ENCODE assay signal across 21 cellular contexts in the genomic region with DNA sequence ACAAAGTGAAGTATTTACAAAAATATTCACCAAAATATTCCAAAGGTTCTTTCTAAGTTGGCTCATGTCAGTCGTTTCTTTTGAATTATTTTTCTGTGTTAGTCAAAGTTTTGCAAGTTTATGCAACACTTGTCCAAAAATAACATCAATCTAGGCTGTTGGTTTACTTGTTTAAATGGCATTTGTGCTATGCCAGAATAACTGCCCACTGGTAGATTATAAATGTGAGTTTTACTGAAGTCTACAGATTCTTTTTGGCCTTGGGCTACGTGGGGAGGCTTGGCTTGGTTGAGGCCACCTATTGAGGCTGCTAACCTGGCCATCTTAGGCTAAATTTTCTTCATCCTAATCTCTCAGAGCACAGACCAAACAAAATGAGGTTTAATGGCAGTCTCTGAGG.
"Had no signal": no experiment of that assay in that cellular context is flagged by ENCODE, and none has a peak within 500 bp of the region (broad histone marks: within the 10 kb centered on the region; RNA-seq: fewer than 3 reads in every experiment).

No MANE protein-coding gene starts in this region.

- H3K27me3 ChIP-seq: neural progenitor cell, ovary, stomach, testis had no signal

- ATAC-seq: activated naive CD4-positive, alpha-beta T cell treated with anti-CD3 and anti-CD28 coated beads, Interleukin-2, amount 50 U/mL, for 72 hours; activated T-cell treated with anti-CD3 and anti-CD28 coated beads, Interleukin-2, amount 50 U/mL, for 72 hours; left cardiac atrium; mucosa of descending colon; naive thymus-derived CD4-positive, alpha-beta T cell; psoas muscle; right cardiac atrium; stimulated activated effector memory CD8-positive, alpha-beta T cell treated with anti-CD3 and anti-CD28 coated beads, Interleukin-12 subunit alpha, Interleukin-12 subunit beta, amount 100 ng/mL, for 72 hours had no signal

- H3K9me3 ChIP-seq: ovary, psoas muscle, testis had no signal

- H3K36me3 ChIP-seq: neural progenitor cell, ovary, stomach had no signal

- H3K9ac ChIP-seq: neural progenitor cell had no signal

- H3K4me1 ChIP-seq: neural progenitor cell, psoas muscle, stomach, testis had no signal

- H3K4me3 ChIP-seq: mucosa of descending colon, neural progenitor cell, ovary, psoas muscle, stomach, testis had no signal

- DNase-seq: activated CD4-positive, alpha-beta T cell treated with anti-CD3 and anti-CD28 coated beads, Interleukin-2, amount 50 U/mL, for 4 hours; activated effector memory CD4-positive, alpha-beta T cell treated with anti-CD3 and anti-CD28 coated beads, Interleukin-2, amount 50 U/mL, for 16 hours; activated T-cell treated with anti-CD3 and anti-CD28 coated beads, Interleukin-2, amount 50 U/mL, for 72 hours; amygdala; central memory CD4-positive, alpha-beta T cell; cortex of kidney; effector CD4-positive, alpha-beta T cell; left cardiac atrium; mesenchymal stem cell; mucosa of descending colon; naive thymus-derived CD4-positive, alpha-beta T cell; ovary; psoas muscle; right cardiac atrium; small intestine; stimulated activated CD4-positive, alpha-beta T cell treated with anti-CD3 and anti-CD28 coated beads, Interleukin-4, amount 100 ng/mL, for 24 hours; stomach; testis had no signal
